16 cellular contexts compared by ENCODE assay signal in the genomic region with DNA sequence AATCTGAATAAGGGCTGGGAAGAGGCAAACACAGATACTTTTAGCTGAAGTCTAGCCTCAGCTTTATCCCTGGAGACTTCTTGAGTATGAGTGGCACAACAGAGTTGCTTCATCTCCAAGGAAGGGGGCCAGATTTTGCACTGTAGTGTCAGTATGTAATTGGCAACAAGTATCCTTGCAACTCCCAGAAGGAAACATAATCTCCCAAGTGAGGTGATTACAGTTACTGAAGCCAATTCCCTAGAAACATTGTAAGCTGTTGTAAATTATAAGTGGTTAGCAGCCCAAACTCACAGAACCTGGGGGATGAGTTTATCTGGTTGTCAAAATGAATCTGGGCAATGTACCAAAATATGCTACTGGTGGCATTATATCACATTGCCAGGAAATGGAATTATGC.
DNase-seq lines count a peak whose midpoint lies in the region; ATAC-seq and TF ChIP-seq lines count a peak whose summit lies in the region.
"Had no signal": no experiment of that assay in that cellular context is flagged by ENCODE, and none has a peak within 500 bp of the region (broad histone marks: within the 10 kb centered on the region; RNA-seq: fewer than 3 reads in every experiment).

No MANE protein-coding gene starts in this region.

- BruUV-seq in A673 (replicated peaks; lab: Mats Ljungman, UMichigan): no TSS peak

- no peak overlapping the region for H3K27ac ChIP-seq in A673 (ENCODE audit: low read depth, low read length, poor library complexity, severe bottlenecking)
- H3K27ac ChIP-seq: gastrocnemius medialis, ovary, transverse colon had no signal

- H3K27ac Mint-ChIP-seq in endothelial cell (ENCODE audit: unreplicated experiment): no peak overlapping the region
- H3K27ac Mint-ChIP-seq: activated naive CD8-positive, alpha-beta T cell; IgD-negative memory B cell had no signal

- in situ Hi-C loops in SK-MEL-5 (cut with HindIII; ENCODE audit: low pct_unique_long_range_greater_than_20kb, low sequenced_read_pairs): no loop called here

- H3K4me1 ChIP-seq in A673 (ENCODE audit: insufficient read depth, low read length, poor library complexity, severe bottlenecking) (peaks cover 27% of the 10 kb centered on the region), mucosa of descending colon (ENCODE audit: low read depth) (no peaks in the 10 kb centered on the region)
- H3K4me1 ChIP-seq: gastrocnemius medialis, transverse colon had no signal

- H3K27me3 Mint-ChIP-seq in endothelial cell (ENCODE audit: unreplicated experiment): peaks cover 2% of the 10 kb centered on the region
- H3K27me3 Mint-ChIP-seq: activated naive CD8-positive, alpha-beta T cell; IgD-negative memory B cell had no signal

- POLR2A ChIA-PET in A673 (lab: Charles Lee; ENCODE audit: low non-redundant PET): no interaction called here

- ATAC-seq in GM21390 (IDR thresholded peaks at IDR 0.05; ENCODE audit: unreplicated experiment) (no peak), mucosa of descending colon (no peak)
- ATAC-seq: gastrocnemius medialis had no signal

- H3K4me3 ChIP-seq in A673 (ENCODE audit: low read depth, low read length, poor library complexity, severe bottlenecking) (no peak overlapping the region), fibroblast of mammary gland (ENCODE audit: control insufficient read depth, low read depth, low read length) (no peak overlapping the region), mucosa of descending colon (no peak overlapping the region)
- H3K4me3 ChIP-seq: gastrocnemius medialis, ovary, transverse colon had no signal

- no peaks in the 10 kb centered on the region for H3K9me3 Mint-ChIP-seq in endothelial cell (ENCODE audit: unreplicated experiment)

- no peak overlapping the region for H3K4me3 Mint-ChIP-seq in endothelial cell (ENCODE audit: unreplicated experiment)
- H3K4me3 Mint-ChIP-seq: activated naive CD8-positive, alpha-beta T cell; IgD-negative memory B cell had no signal

- no peaks in the 10 kb centered on the region for H3K27me3 ChIP-seq in A673 (replicated peaks; ENCODE audit: insufficient read depth, low read depth, low read length, poor library complexity)
- H3K27me3 ChIP-seq: gastrocnemius medialis, ovary, transverse colon had no signal

- H3K4me1 Mint-ChIP-seq in endothelial cell (ENCODE audit: unreplicated experiment): no peaks in the 10 kb centered on the region
- H3K4me1 Mint-ChIP-seq: IgD-negative memory B cell had no signal

- H3K36me3 ChIP-seq in A673 (ENCODE audit: insufficient read depth, low read length, poor library complexity, severe bottlenecking) (no peaks in the 10 kb centered on the region), mucosa of descending colon (ENCODE audit: low read depth) (no peaks in the 10 kb centered on the region)
- H3K36me3 ChIP-seq: gastrocnemius medialis, ovary, transverse colon had no signal

- TF ChIP-seq CTCF in A673 (conservative IDR thresholded peaks at IDR 0.05; ENCODE audit: low read depth, low read length) (no peak), fibroblast of mammary gland (conservative IDR thresholded peaks at IDR 0.05; ENCODE audit: control insufficient read depth, insufficient read depth, low read depth, low read length) (no peak), endothelial cell (IDR thresholded peaks at IDR 0.05; ENCODE audit: unreplicated experiment) (no peak), mucosa of descending colon (IDR thresholded peaks at IDR 0.05) (no peak)

- CTCF ChIA-PET in A673 (lab: Charles Lee): no interaction called here

- intact Hi-C loops in A673 (cut with micrococcal nuclease; ENCODE audit: unreplicated experiment) (no loop called here), mucosa of descending colon (cut with DNase I, micrococcal nuclease) (no loop called here)

- no peaks in the 10 kb centered on the region for H3K36me3 Mint-ChIP-seq in endothelial cell (ENCODE audit: low read depth, unreplicated experiment)
- H3K36me3 Mint-ChIP-seq: activated naive CD8-positive, alpha-beta T cell; IgD-negative memory B cell had no signal

- H3K9me3 ChIP-seq in A673 (ENCODE audit: low read depth, low read length, poor library complexity, severe bottlenecking) (no peaks in the 10 kb centered on the region), mucosa of descending colon (peaks cover 26% of the 10 kb centered on the region)
- H3K9me3 ChIP-seq: gastrocnemius medialis, ovary, transverse colon had no signal

- peak; percentile 96 for DNase-seq in A673 (ENCODE audit: low spot score)
- DNase-seq in HS-27A (ENCODE audit: low read depth): peak; percentile 3
- peak; percentile 9 for DNase-seq in SK-MEL-5 (ENCODE audit: low read depth, low spot score)
- peak; percentile 73 for DNase-seq in fibroblast of mammary gland (ENCODE audit: low read depth)
- DNase-seq in endothelial cell (ENCODE audit: low spot score): no peak
- DNase-seq in mucosa of descending colon: no peak
- no peak for DNase-seq in NCI-H146 (lab: John Stamatoyannopoulos, UW)
- DNase-seq: cortex of kidney, gastrocnemius medialis, midbrain, NCI-H1694, ovary, transverse colon had no signal

Comparison
In these comparisons a context has a peak if more than half of its experiments do, and no peak if none do; other contexts are left out.
1. DNase-seq: peak in A673 (single experiment), HS-27A (single experiment), SK-MEL-5 (single experiment) and fibroblast of mammary gland (single experiment); none in endothelial cell (single experiment), mucosa of descending colon (0 of 3) and NCI-H146 (single experiment).